In genomic region chr14:50668008-50668851, GRCh38 we compare ENCODE assay signal across 1 cellular context.
TF ChIP-seq lines count a peak whose summit lies in the region.

TSS of gene SAV1 (minus strand) at chr14:50668306. CDS start at chr14:50667967, 339 bp downstream.

TF ChIP-seq in WTC11, 78 proteins besides CTCF, POLR2A, EP300 and RAD21 (continued from another document):
- TF ChIP-seq, protein P1, sequence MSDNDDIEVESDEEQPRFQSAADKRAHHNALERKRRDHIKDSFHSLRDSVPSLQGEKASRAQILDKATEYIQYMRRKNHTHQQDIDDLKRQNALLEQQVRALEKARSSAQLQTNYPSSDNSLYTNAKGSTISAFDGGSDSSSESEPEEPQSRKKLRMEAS (CRISPR knock-in tag; IDR thresholded peaks at IDR 0.05) = peak; percentile 48; the same call in 1 of the 2 replicates
- no peak for TF ChIP-seq GTF2I (CRISPR knock-in tag; conservative IDR thresholded peaks at IDR 0.05)
- peak; percentile 80 for TF ChIP-seq ZNF281 (CRISPR knock-in tag; IDR thresholded peaks at IDR 0.05)
- TF ChIP-seq ESRRA (CRISPR knock-in tag; IDR thresholded peaks at IDR 0.05; ENCODE audit: borderline replicate concordance) = peak; percentile 70; the same call in 1 of the 2 replicates
- TF ChIP-seq, protein P2, sequence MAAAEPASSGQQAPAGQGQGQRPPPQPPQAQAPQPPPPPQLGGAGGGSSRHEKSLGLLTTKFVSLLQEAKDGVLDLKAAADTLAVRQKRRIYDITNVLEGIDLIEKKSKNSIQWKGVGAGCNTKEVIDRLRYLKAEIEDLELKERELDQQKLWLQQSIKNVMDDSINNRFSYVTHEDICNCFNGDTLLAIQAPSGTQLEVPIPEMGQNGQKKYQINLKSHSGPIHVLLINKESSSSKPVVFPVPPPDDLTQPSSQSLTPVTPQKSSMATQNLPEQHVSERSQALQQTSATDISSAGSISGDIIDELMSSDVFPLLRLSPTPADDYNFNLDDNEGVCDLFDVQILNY (CRISPR knock-in tag; IDR thresholded peaks at IDR 0.05) = peak; percentile 88; the same call in 1 of the 2 replicates
- no peak for TF ChIP-seq ERG (CRISPR knock-in tag; IDR thresholded peaks at IDR 0.05)
- TF ChIP-seq JAZF1 (CRISPR knock-in tag; IDR thresholded peaks at IDR 0.05) = no peak
- TF ChIP-seq CREB1 (CRISPR knock-in tag; IDR thresholded peaks at IDR 0.05) = no peak
- peak; percentile 67; the same call in 1 of the 2 replicates for TF ChIP-seq ZNF138 (CRISPR knock-in tag; conservative IDR thresholded peaks at IDR 0.05)
- TF ChIP-seq, protein P3, sequence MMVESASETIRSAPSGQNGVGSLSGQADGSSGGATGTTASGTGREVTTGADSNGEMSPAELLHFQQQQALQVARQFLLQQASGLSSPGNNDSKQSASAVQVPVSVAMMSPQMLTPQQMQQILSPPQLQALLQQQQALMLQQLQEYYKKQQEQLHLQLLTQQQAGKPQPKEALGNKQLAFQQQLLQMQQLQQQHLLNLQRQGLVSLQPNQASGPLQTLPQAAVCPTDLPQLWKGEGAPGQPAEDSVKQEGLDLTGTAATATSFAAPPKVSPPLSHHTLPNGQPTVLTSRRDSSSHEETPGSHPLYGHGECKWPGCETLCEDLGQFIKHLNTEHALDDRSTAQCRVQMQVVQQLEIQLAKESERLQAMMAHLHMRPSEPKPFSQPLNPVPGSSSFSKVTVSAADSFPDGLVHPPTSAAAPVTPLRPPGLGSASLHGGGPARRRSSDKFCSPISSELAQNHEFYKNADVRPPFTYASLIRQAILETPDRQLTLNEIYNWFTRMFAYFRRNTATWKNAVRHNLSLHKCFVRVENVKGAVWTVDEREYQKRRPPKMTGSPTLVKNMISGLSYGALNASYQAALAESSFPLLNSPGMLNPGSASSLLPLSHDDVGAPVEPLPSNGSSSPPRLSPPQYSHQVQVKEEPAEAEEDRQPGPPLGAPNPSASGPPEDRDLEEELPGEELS (CRISPR knock-in tag; IDR thresholded peaks at IDR 0.05) = peak; percentile 86
- TF ChIP-seq PRDM15 (CRISPR knock-in tag; IDR thresholded peaks at IDR 0.05) = no peak
- TF ChIP-seq, protein P4, sequence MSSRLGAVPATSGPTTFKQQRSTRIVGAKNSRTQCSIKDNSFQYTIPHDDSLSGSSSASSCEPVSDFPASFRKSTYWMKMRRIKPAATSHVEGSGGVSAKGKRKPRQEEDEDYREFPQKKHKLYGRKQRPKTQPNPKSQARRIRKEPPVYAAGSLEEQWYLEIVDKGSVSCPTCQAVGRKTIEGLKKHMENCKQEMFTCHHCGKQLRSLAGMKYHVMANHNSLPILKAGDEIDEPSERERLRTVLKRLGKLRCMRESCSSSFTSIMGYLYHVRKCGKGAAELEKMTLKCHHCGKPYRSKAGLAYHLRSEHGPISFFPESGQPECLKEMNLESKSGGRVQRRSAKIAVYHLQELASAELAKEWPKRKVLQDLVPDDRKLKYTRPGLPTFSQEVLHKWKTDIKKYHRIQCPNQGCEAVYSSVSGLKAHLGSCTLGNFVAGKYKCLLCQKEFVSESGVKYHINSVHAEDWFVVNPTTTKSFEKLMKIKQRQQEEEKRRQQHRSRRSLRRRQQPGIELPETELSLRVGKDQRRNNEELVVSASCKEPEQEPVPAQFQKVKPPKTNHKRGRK (CRISPR knock-in tag; IDR thresholded peaks at IDR 0.05; ENCODE audit: borderline replicate concordance) = no peak
- TF ChIP-seq NFYB (CRISPR knock-in tag; conservative IDR thresholded peaks at IDR 0.05; ENCODE audit: low read depth) = no peak
- TF ChIP-seq NR2C2 (CRISPR knock-in tag; IDR thresholded peaks at IDR 0.05) = 0 out of 2 replicates have a peak, but pooled peaks have one; percentile 26
- TF ChIP-seq MXD4 (CRISPR knock-in tag; IDR thresholded peaks at IDR 0.05; ENCODE audit: borderline replicate concordance) = no peak
- no peak for TF ChIP-seq EMX1 (CRISPR knock-in tag; IDR thresholded peaks at IDR 0.05)
